8 cellular contexts compared by ENCODE assay signal in genomic region chr14:91396959-91397815, GRCh38. TPM values are rescaled to one million over a fixed set of nuclear protein-coding genes. Genes with fewer than 3 reads are reported as not detected.
DNase-seq lines count a peak whose midpoint lies in the region; ATAC-seq and TF ChIP-seq lines count a peak whose summit lies in the region.

No MANE protein-coding gene starts in this region.

- H3K27me3 ChIP-seq in CD4-positive, CD25-positive, alpha-beta regulatory T cell (ENCODE audit: control insufficient read depth, insufficient read depth, low read length), result no peaks in the 10 kb centered on the region

- H3K27me3 Mint-ChIP-seq in CD4-positive, CD25-positive, alpha-beta regulatory T cell, result no peaks in the 10 kb centered on the region

- peaks cover 0 to 3% (median 0%) of the 10 kb centered on the region in 7 donors for H3K9me3 Mint-ChIP-seq in CD4-positive, CD25-positive, alpha-beta regulatory T cell

- peaks cover 97% of the 10 kb centered on the region for H3K4me1 ChIP-seq in CD4-positive, CD25-positive, alpha-beta regulatory T cell (ENCODE audit: control insufficient read depth, insufficient read depth, low read length, poor library complexity, severe bottlenecking)

- H3K4me3 ChIP-seq in CD4-positive, CD25-positive, alpha-beta regulatory T cell (ENCODE audit: low read depth, low read length), result peak overlapping the region; percentile 80
- peak overlapping the region; percentile 34 for H3K4me3 ChIP-seq in epithelial cell of esophagus (ENCODE audit: low read length)

- no peaks in the 10 kb centered on the region for H3K9me3 ChIP-seq in CD4-positive, CD25-positive, alpha-beta regulatory T cell (ENCODE audit: control insufficient read depth in 2 of 2, low read length in 2 of 2)

- peaks cover 12 to 96% (median 72%) of the 10 kb centered on the region in 4 donors for H3K4me1 Mint-ChIP-seq in CD4-positive, CD25-positive, alpha-beta regulatory T cell

- peak overlapping the region; percentile 74 to 89 (median 88) for H3K27ac Mint-ChIP-seq in CD4-positive, CD25-positive, alpha-beta regulatory T cell

- DNase-seq in CD4-positive, CD25-positive, alpha-beta regulatory T cell, result peak; percentile 47 to 87 (median 72)
- DNase-seq in T-helper 9 cell (peak; percentile 51), epithelial cell of esophagus (ENCODE audit: low read depth) (peak; percentile 44), amniotic stem cell (lab: John Stamatoyannopoulos, UW) (no peak), NCI-H2227 treated with DMSO at 0.1 percent for 48 hours (lab: John Stamatoyannopoulos, UW) (no peak)
- DNase-seq in stimulated activated CD4-positive, alpha-beta T cell treated with anti-CD3 and anti-CD28 coated beads, Interleukin-4, amount 100 ng/mL, for 4 hours, result peak; percentile 39 to 49

- peak; percentile 80 to 81 for ATAC-seq in CD4-positive, CD25-positive, alpha-beta regulatory T cell (ENCODE audit: low read depth in 2 of 2)
- ATAC-seq in GM19372 (IDR thresholded peaks at IDR 0.05; ENCODE audit: low read depth, unreplicated experiment) (peak; percentile 73), HG03460 (IDR thresholded peaks at IDR 0.05; ENCODE audit: unreplicated experiment) (peak; percentile 79)

- peaks cover 23% of the 10 kb centered on the region for H3K36me3 Mint-ChIP-seq in CD4-positive, CD25-positive, alpha-beta regulatory T cell

- peak overlapping the region; percentile 96 for H3K27ac ChIP-seq in CD4-positive, CD25-positive, alpha-beta regulatory T cell (ENCODE audit: insufficient read depth, low read length, poor library complexity, severe bottlenecking)

- peaks cover 18% of the 10 kb centered on the region for H3K36me3 ChIP-seq in CD4-positive, CD25-positive, alpha-beta regulatory T cell (ENCODE audit: control insufficient read depth, insufficient read depth, low read length)

- TF ChIP-seq CTCF in epithelial cell of esophagus (IDR thresholded peaks at IDR 0.05; ENCODE audit: insufficient read depth, low read depth, low read length, missing control alignments), result no peak

- H3K4me3 Mint-ChIP-seq in CD4-positive, CD25-positive, alpha-beta regulatory T cell, result peak overlapping the region; percentile 88 to 99 (median 98)

RNA-seq across cellular contexts. Expression of gene CCDC88C, which starts 20.4 kb away (rescaled TPM):
- total RNA-seq in CD4-positive, CD25-positive, alpha-beta regulatory T cell, result 466 TPM
- polyA plus RNA-seq in CD4-positive, CD25-positive, alpha-beta regulatory T cell, result 10 to 100 TPM; 25.9 to 35.6 (median 31.0) TPM

Comparison
In these comparisons a context has a peak if more than half of its experiments do, and no peak if none do; other contexts are left out.
1. DNase-seq: peak in CD4-positive, CD25-positive, alpha-beta regulatory T cell (3 of 3), T-helper 9 cell (single experiment), epithelial cell of esophagus (single experiment) and stimulated activated CD4-positive, alpha-beta T cell treated with anti-CD3 and anti-CD28 coated beads, Interleukin-4, amount 100 ng/mL, for 4 hours (2 of 2); none in amniotic stem cell (single experiment) and NCI-H2227 treated with DMSO at 0.1 percent for 48 hours (single experiment).
2. Peak in every context shown above with its lines, with median percentiles within 50 percentile points of each other: ATAC-seq.